10 cellular contexts compared by ENCODE assay signal in genomic region chr1:42929434-42930177, GRCh38. TPM values are rescaled to one million over a fixed set of nuclear protein-coding genes. Genes with fewer than 3 reads are reported as not detected.
DNase-seq lines count a peak whose midpoint lies in the region; ATAC-seq and TF ChIP-seq lines count a peak whose summit lies in the region.
"Had no signal": no experiment of that assay in that cellular context is flagged by ENCODE, and none has a peak within 500 bp of the region (broad histone marks: within the 10 kb centered on the region; RNA-seq: fewer than 3 reads in every experiment).

No MANE protein-coding gene starts in this region.

- POLR2A ChIA-PET in CD8-positive, alpha-beta memory T cell (lab: Charles Lee), result interaction anchor here (1.2 kb wide), 1 partner anchor 23 kb away, joined by 3 read pairs; no protein-coding TSS in a partner anchor
- POLR2A ChIA-PET in HEK293 (lab: Yijun Ruan, JAX), result no interaction called here
- POLR2A ChIA-PET in activated naive CD8-positive, alpha-beta T cell treated with anti-CD3 and anti-CD28 coated beads, Interleukin-2, amount 10 ng/mL, durations not matched to agents 7 days and 5 days (lab: Charles Lee), result no interaction called here

- ATAC-seq in activated naive CD8-positive, alpha-beta T cell treated with anti-CD3 and anti-CD28 coated beads, Interleukin-2, amount 10 ng/mL, durations not matched to agents 7 days and 5 days (ENCODE audit: low read depth), result no peak
- ATAC-seq in Right ventricle myocardium superior (ENCODE audit: poor library complexity), result no peak

- H3K36me3 ChIP-seq in CD8-positive, alpha-beta memory T cell (ENCODE audit: insufficient read depth, low read length), result peaks cover 49% of the 10 kb centered on the region
- H3K36me3 ChIP-seq in HEK293 (ENCODE audit: control insufficient read depth in 2 of 2, insufficient read depth in 1 of 2, low read length in 2 of 2), result peaks cover 0 to 78% of the 10 kb centered on the region in 2 experiments; a peak in 2 of 3 replicates

- H3K9me3 Mint-ChIP-seq in CD8-positive, alpha-beta memory T cell, result no peaks in the 10 kb centered on the region
- no peaks in the 10 kb centered on the region for H3K9me3 Mint-ChIP-seq in activated naive CD8-positive, alpha-beta T cell treated with anti-CD3 and anti-CD28 coated beads, Interleukin-2, amount 10 ng/mL, durations not matched to agents 7 days and 5 days
- no peaks in the 10 kb centered on the region for H3K9me3 Mint-ChIP-seq in nephron

- peaks cover 13 to 74% (median 21%) of the 10 kb centered on the region in 3 donors for H3K36me3 Mint-ChIP-seq in CD8-positive, alpha-beta memory T cell
- H3K36me3 Mint-ChIP-seq in activated naive CD8-positive, alpha-beta T cell treated with anti-CD3 and anti-CD28 coated beads, Interleukin-2, amount 10 ng/mL, durations not matched to agents 7 days and 5 days, result peaks cover 48% of the 10 kb centered on the region
- H3K36me3 Mint-ChIP-seq in nephron (ENCODE audit: low read depth), result peaks cover 34% of the 10 kb centered on the region

- peak overlapping the region; percentile 42 to 99 (median 90) for H3K27ac Mint-ChIP-seq in CD8-positive, alpha-beta memory T cell
- H3K27ac Mint-ChIP-seq in activated naive CD8-positive, alpha-beta T cell treated with anti-CD3 and anti-CD28 coated beads, Interleukin-2, amount 10 ng/mL, durations not matched to agents 7 days and 5 days, result peak overlapping the region; percentile 98
- H3K27ac Mint-ChIP-seq in nephron, result peak overlapping the region in 2 of 3 experiments; percentile 29 to 52

- DNase-seq in CD8-positive, alpha-beta memory T cell, result peak in 1 of 5 donors; percentile 0
- no peak for DNase-seq in activated naive CD8-positive, alpha-beta T cell treated with anti-CD3 and anti-CD28 coated beads, Interleukin-2, amount 10 ng/mL, durations not matched to agents 7 days and 5 days
- DNase-seq in NCI-H2171 (lab: John Stamatoyannopoulos, UW) (no peak), RPMI8226 (no peak), Right ventricle myocardium superior (no peak), DMS153 (lab: John Stamatoyannopoulos, UW) (no peak)
- DNase-seq: small intestine had no signal

- H3K27ac ChIP-seq in CD8-positive, alpha-beta memory T cell (ENCODE audit: low read depth, low read length), result no peak overlapping the region
- H3K27ac ChIP-seq in HEK293 (ENCODE audit: extremely low read depth, low read depth, low read length), result no peak overlapping the region
- H3K27ac ChIP-seq: tibial artery had no signal

- no peak for TF ChIP-seq CTCF in HEK293 (tag by site-specific recombination; IDR thresholded peaks at IDR 0.05)
- TF ChIP-seq CTCF in nephron (IDR thresholded peaks at IDR 0.05; ENCODE audit: unreplicated experiment in 3 of 3), result no peak

- CTCF ChIA-PET in CD8-positive, alpha-beta memory T cell (lab: Charles Lee), result interaction anchor here (10.1 kb wide), 1 partner anchor 142 kb away, joined by 141 read pairs; no protein-coding TSS in a partner anchor
- CTCF ChIA-PET in HEK293 (lab: Yijun Ruan, JAX), result interaction anchor here (0.5 to 1.1 kb wide), 4 partner anchors 16 to 163 kb away, joined by 3 read pairs; no protein-coding TSS in a partner anchor

- peaks cover 65 to 72% (median 66%) of the 10 kb centered on the region in 3 donors for H3K4me1 Mint-ChIP-seq in CD8-positive, alpha-beta memory T cell
- H3K4me1 Mint-ChIP-seq in activated naive CD8-positive, alpha-beta T cell treated with anti-CD3 and anti-CD28 coated beads, Interleukin-2, amount 10 ng/mL, durations not matched to agents 7 days and 5 days, result peaks cover 73% of the 10 kb centered on the region
- peaks cover 13% of the 10 kb centered on the region for H3K4me1 Mint-ChIP-seq in nephron

- H3K4me1 ChIP-seq in CD8-positive, alpha-beta memory T cell (ENCODE audit: insufficient read depth, low read length), result peaks cover 61% of the 10 kb centered on the region
- 0 out of 2 replicates have a peak, but pooled peaks cover 2% of the 10 kb centered on the region for H3K4me1 ChIP-seq in HEK293 (ENCODE audit: control insufficient read depth, insufficient read depth, low read length)

- intact Hi-C loops in Right ventricle myocardium superior (cut with DNase I), result loop anchor here (5.0 kb wide), 1 partner anchor 138 kb away; no protein-coding TSS in a partner anchor

- no peak overlapping the region for H3K4me3 ChIP-seq in CD8-positive, alpha-beta memory T cell (ENCODE audit: low read length)
- H3K4me3 ChIP-seq in HEK293 (ENCODE audit: low read depth, low read length), result no peak overlapping the region
- H3K4me3 ChIP-seq: tibial artery had no signal

- no peaks in the 10 kb centered on the region for H3K27me3 ChIP-seq in CD8-positive, alpha-beta memory T cell (ENCODE audit: insufficient read depth, low read length, poor library complexity, severe bottlenecking)
- H3K27me3 ChIP-seq: tibial artery had no signal

- H3K27me3 Mint-ChIP-seq in CD8-positive, alpha-beta memory T cell, result peaks cover 0 to 3% of the 10 kb centered on the region in 2 donors
- no peaks in the 10 kb centered on the region for H3K27me3 Mint-ChIP-seq in activated naive CD8-positive, alpha-beta T cell treated with anti-CD3 and anti-CD28 coated beads, Interleukin-2, amount 10 ng/mL, durations not matched to agents 7 days and 5 days
- no peaks in the 10 kb centered on the region for H3K27me3 Mint-ChIP-seq in nephron (ENCODE audit: low read depth)

- H3K9me3 ChIP-seq in CD8-positive, alpha-beta memory T cell (ENCODE audit: low read length), result no peaks in the 10 kb centered on the region
- H3K9me3 ChIP-seq in HEK293 (ENCODE audit: control insufficient read depth, insufficient read depth, low read depth, low read length), result no peaks in the 10 kb centered on the region
- H3K9me3 ChIP-seq: tibial artery had no signal

- peak overlapping the region in 4 of 7 donors; percentile 43 to 65 (median 47) for H3K4me3 Mint-ChIP-seq in CD8-positive, alpha-beta memory T cell
- H3K4me3 Mint-ChIP-seq in activated naive CD8-positive, alpha-beta T cell treated with anti-CD3 and anti-CD28 coated beads, Interleukin-2, amount 10 ng/mL, durations not matched to agents 7 days and 5 days, result peak overlapping the region; percentile 82
- H3K4me3 Mint-ChIP-seq in nephron, result no peak overlapping the region

TF ChIP-seq in HEK293, 187 proteins besides CTCF, POLR2A, EP300 and RAD21:
- TF ChIP-seq SCRT2 (tag by site-specific recombination; IDR thresholded peaks at IDR 0.05), result 0 out of 2 replicates have a peak, but pooled peaks have one; percentile 41
- TF ChIP-seq ZNF48 (tag by site-specific recombination; IDR thresholded peaks at IDR 0.05), result no peak
- TF ChIP-seq ZFP69B (tag by site-specific recombination; IDR thresholded peaks at IDR 0.05), result no peak
- no peak for TF ChIP-seq ZNF544 (tag by site-specific recombination; IDR thresholded peaks at IDR 0.05)
- no peak for TF ChIP-seq ZNF169 (tag by site-specific recombination; IDR thresholded peaks at IDR 0.05)
- no peak for TF ChIP-seq SCRT1 (tag by site-specific recombination; IDR thresholded peaks at IDR 0.05; ENCODE audit: borderline replicate concordance)
- no peak for TF ChIP-seq ZNF248 (tag by site-specific recombination; IDR thresholded peaks at IDR 0.05)

RNA-seq across cellular contexts. Expression of gene SLC2A1, which starts 29.1 kb away (rescaled TPM):
- 100 to 1,000 TPM; 103 to 108 TPM for total RNA-seq in CD8-positive, alpha-beta memory T cell
- 42.6 TPM for polyA plus RNA-seq in CD8-positive, alpha-beta memory T cell
- 10 to 100 TPM; 80.8 to 82.3 TPM for total RNA-seq in activated naive CD8-positive, alpha-beta T cell treated with anti-CD3 and anti-CD28 coated beads, Interleukin-2, amount 10 ng/mL, durations not matched to agents 7 days and 5 days
- total RNA-seq in Right ventricle myocardium superior, result 41.2 TPM

Comparison
In these comparisons a context has a peak if more than half of its experiments do, and no peak if none do; other contexts are left out.
1. H3K27ac Mint-ChIP-seq: peak in every context shown above with its lines; median percentile 98 in activated naive CD8-positive, alpha-beta T cell treated with anti-CD3 and anti-CD28 coated beads, Interleukin-2, amount 10 ng/mL, durations not matched to agents 7 days and 5 days; 90 in CD8-positive, alpha-beta memory T cell; 40 in nephron.
2. H3K4me3 Mint-ChIP-seq: peak in CD8-positive, alpha-beta memory T cell (4 of 7) and activated naive CD8-positive, alpha-beta T cell treated with anti-CD3 and anti-CD28 coated beads, Interleukin-2, amount 10 ng/mL, durations not matched to agents 7 days and 5 days (single experiment); none in nephron (0 of 3).